ENCODE assay signal across 8 cellular contexts in genomic region chr11:102476812-102477211, GRCh38. TPM values are rescaled to one million over a fixed set of nuclear protein-coding genes. Genes with fewer than 3 reads are reported as not detected.
DNase-seq lines count a peak whose midpoint lies in the region; ATAC-seq and TF ChIP-seq lines count a peak whose summit lies in the region.

No MANE protein-coding gene starts in this region.

- H3K9me3 Mint-ChIP-seq in dendritic cell treated with granulocyte-macrophage colony-stimulating factor and Interleukin-4, amounts not matched to agents 40 ng/mL and 50 ng/mL, for 4 days = no peaks in the 10 kb centered on the region

- no peaks in the 10 kb centered on the region for H4K20me1 ChIP-seq in OCI-LY7 (ENCODE audit: insufficient read depth, low read length)

- ATAC-seq in HG02610 (IDR thresholded peaks at IDR 0.05; ENCODE audit: unreplicated experiment) (peak; percentile 35), HG03457 (IDR thresholded peaks at IDR 0.05; ENCODE audit: unreplicated experiment) (no peak)

- H3K4me1 Mint-ChIP-seq in dendritic cell treated with granulocyte-macrophage colony-stimulating factor and Interleukin-4, amounts not matched to agents 40 ng/mL and 50 ng/mL, for 4 days (ENCODE audit: low read depth) = peaks cover 23% of the 10 kb centered on the region

- H3K4me2 ChIP-seq in OCI-LY7 (ENCODE audit: low read length) = peak overlapping the region; percentile 65

- CTCF ChIA-PET in OCI-LY7 (lab: Charles Lee; ENCODE audit: unreplicated experiment) = interaction anchor here (1.1 to 1.8 kb wide), 2 partner anchors 10 to 25 kb away, joined by 3 to 5 read pairs; no protein-coding TSS in a partner anchor

- H3K79me2 ChIP-seq in OCI-LY7 (ENCODE audit: insufficient read depth, low read depth, low read length) = no peaks in the 10 kb centered on the region

- no peak overlapping the region for H3K4me3 Mint-ChIP-seq in dendritic cell treated with granulocyte-macrophage colony-stimulating factor and Interleukin-4, amounts not matched to agents 40 ng/mL and 50 ng/mL, for 4 days

- TF ChIP-seq CTCF in OCI-LY7 (conservative IDR thresholded peaks at IDR 0.05; ENCODE audit: low read length) (no peak), tibial nerve (IDR thresholded peaks at IDR 0.05) (no peak)

- H3K36me3 ChIP-seq in OCI-LY7 (ENCODE audit: insufficient read depth, low read length) (no peaks in the 10 kb centered on the region), tibial nerve (no peaks in the 10 kb centered on the region)

- no peak for TF ChIP-seq EP300 in tibial nerve (IDR thresholded peaks at IDR 0.05)

- H3K36me3 Mint-ChIP-seq in dendritic cell treated with granulocyte-macrophage colony-stimulating factor and Interleukin-4, amounts not matched to agents 40 ng/mL and 50 ng/mL, for 4 days (ENCODE audit: low read depth) = no peaks in the 10 kb centered on the region

- H3K27me3 ChIP-seq in tibial nerve = no peaks in the 10 kb centered on the region

- H3K4me3 ChIP-seq in OCI-LY7 (ENCODE audit: low read depth, low read length, poor library complexity, severe bottlenecking) = no peak overlapping the region
- H3K4me3 ChIP-seq in tibial nerve = no peak overlapping the region

- intact Hi-C loops in OCI-LY7 (cut with micrococcal nuclease; ENCODE audit: unreplicated experiment) = no loop called here
- intact Hi-C loops in dendritic cell treated with granulocyte-macrophage colony-stimulating factor and Interleukin-4, amounts not matched to agents 40 ng/mL and 50 ng/mL, for 4 days (cut with micrococcal nuclease) = no loop called here

- no peaks in the 10 kb centered on the region for H3K27me3 Mint-ChIP-seq in dendritic cell treated with granulocyte-macrophage colony-stimulating factor and Interleukin-4, amounts not matched to agents 40 ng/mL and 50 ng/mL, for 4 days

- H3K9me3 ChIP-seq in OCI-LY7 (ENCODE audit: low read length) (no peaks in the 10 kb centered on the region), tibial nerve (no peaks in the 10 kb centered on the region)

- peaks cover 60% of the 10 kb centered on the region for H3K4me1 ChIP-seq in OCI-LY7 (ENCODE audit: insufficient read depth, low read length, poor library complexity, severe bottlenecking)
- H3K4me1 ChIP-seq in tibial nerve = peaks cover 0 to 11% (median 2%) of the 10 kb centered on the region in 4 donors

- H3K9me2 ChIP-seq in OCI-LY7 (ENCODE audit: insufficient read depth, low read length) = no peaks in the 10 kb centered on the region

- POLR2A ChIA-PET in OCI-LY7 (lab: Charles Lee) = interaction anchor here (0.5 to 2.8 kb wide), 26 partner anchors 9 to 187 kb away, joined by 3 to 10 read pairs (median 4); no protein-coding TSS in a partner anchor

- DNase-seq in ELF-1 (ENCODE audit: low read depth, low spot score) = peak; percentile 24
- peak; percentile 79 for DNase-seq in OCI-LY7 (ENCODE audit: low spot score)
- DNase-seq in renal cortical epithelial cell (ENCODE audit: low read depth) = peak; percentile 59
- no peak for DNase-seq in tibial nerve (ENCODE audit: low spot score in 2 of 2)
- no peak for DNase-seq in HK-2 (ENCODE audit: unreplicated experiment)

- H2AFZ ChIP-seq in OCI-LY7 (ENCODE audit: low read length) = peak overlapping the region; percentile 99

- H3K27ac ChIP-seq in OCI-LY7 (ENCODE audit: low read depth, low read length, poor library complexity, severe bottlenecking) = peak overlapping the region; percentile 81
- peak overlapping the region in 1 of 4 donors; percentile 42 for H3K27ac ChIP-seq in tibial nerve

- 17 to 33% methylated on average over 1 of the region's 1 CpG for WGBS in tibial nerve, 2 donors

- no peak for TF ChIP-seq POLR2A in tibial nerve (IDR thresholded peaks at IDR 0.05)

- peak overlapping the region; percentile 31 for H3K27ac Mint-ChIP-seq in dendritic cell treated with granulocyte-macrophage colony-stimulating factor and Interleukin-4, amounts not matched to agents 40 ng/mL and 50 ng/mL, for 4 days

- no TSS peak for BruUV-seq in OCI-LY7 (replicated peaks; lab: Mats Ljungman, UMichigan)

RNA-seq across cellular contexts. Expression of gene TMEM123, which starts 24.2 kb away (rescaled TPM):
- total RNA-seq in OCI-LY7 (2014; rRNA removed; shearing (Covaris generic)) = 83.3 and 127 TPM in 2 replicates
- 232 and 261 TPM in 2 replicates for total RNA-seq in OCI-LY7 (2022)
- total RNA-seq in renal cortical epithelial cell = 245 and 332 TPM in 2 replicates
- total RNA-seq in tibial nerve = 100 to 1,000 TPM; 145 to 196 (median 181) TPM

RNA-seq across cellular contexts. Expression of gene MMP7, which starts 53.7 kb away (rescaled TPM):
- not detected in 2 replicates for total RNA-seq in OCI-LY7 (2014; rRNA removed; shearing (Covaris generic))
- not detected in 2 replicates for total RNA-seq in OCI-LY7 (2022)
- total RNA-seq in renal cortical epithelial cell = 2,273 and 2,825 TPM in 2 replicates
- total RNA-seq in tibial nerve = not detected

Comparison
In these comparisons a context has a peak if more than half of its experiments do, and no peak if none do; other contexts are left out.
1. DNase-seq: peak in ELF-1 (single experiment), OCI-LY7 (single experiment) and renal cortical epithelial cell (single experiment); none in tibial nerve (0 of 2) and HK-2 (single experiment).
2. RNA of gene MMP7, which starts 53.7 kb away (total RNA-seq): 2,273 to 2,825 TPM in renal cortical epithelial cell; not detected in OCI-LY7 and not detected in tibial nerve; every median in the first group is over 1,000 times any median in the second.